Comparison of ENCODE assay signal across 12 cellular contexts in genomic region chr13:112574476-112575294, GRCh38. TPM values are rescaled to one million over a fixed set of nuclear protein-coding genes. Genes with fewer than 3 reads are reported as not detected.
DNase-seq lines count a peak whose midpoint lies in the region; ATAC-seq and TF ChIP-seq lines count a peak whose summit lies in the region.
"Had no signal": no experiment of that assay in that cellular context is flagged by ENCODE, and none has a peak within 500 bp of the region (broad histone marks: within the 10 kb centered on the region; RNA-seq: fewer than 3 reads in every experiment).

No MANE protein-coding gene starts in this region.

- H3K27me3 ChIP-seq in thyroid gland: no peaks in the 10 kb centered on the region
- H3K27me3 ChIP-seq: SJCRH30 had no signal

- H3K27ac Mint-ChIP-seq in activated CD4-positive, alpha-beta memory T cell treated with anti-CD3 and anti-CD28 coated beads for 36 hours: peak overlapping the region; percentile 63
- no peak overlapping the region for H3K27ac Mint-ChIP-seq in activated CD4-positive, alpha-beta memory T cell treated with anti-CD3 and anti-CD28 coated beads, Interleukin-2, amount 10 ng/mL, durations not matched to agents 7 days and 5 days
- peak overlapping the region; percentile 67 for H3K27ac Mint-ChIP-seq in T-helper 17 cell
- peak overlapping the region in 5 of 6 donors; percentile 14 to 70 (median 21) for H3K27ac Mint-ChIP-seq in immature natural killer cell
- H3K27ac Mint-ChIP-seq in Calu3 (ENCODE audit: unreplicated experiment): no peak overlapping the region

- no peak overlapping the region for H3K4me3 ChIP-seq in thyroid gland (replicated peaks in 1 of 3)
- H3K4me3 ChIP-seq: SJCRH30 had no signal

- peaks cover 33 to 35% of the 10 kb centered on the region in 2 donors for H3K4me1 ChIP-seq in thyroid gland
- H3K4me1 ChIP-seq: SJCRH30 had no signal

- H3K4me1 Mint-ChIP-seq in activated CD4-positive, alpha-beta memory T cell treated with anti-CD3 and anti-CD28 coated beads for 36 hours (ENCODE audit: low read depth): peaks cover 68% of the 10 kb centered on the region
- peaks cover 40% of the 10 kb centered on the region for H3K4me1 Mint-ChIP-seq in activated CD4-positive, alpha-beta memory T cell treated with anti-CD3 and anti-CD28 coated beads, Interleukin-2, amount 10 ng/mL, durations not matched to agents 7 days and 5 days
- peaks cover 47% of the 10 kb centered on the region for H3K4me1 Mint-ChIP-seq in T-helper 17 cell
- peaks cover 49 to 75% of the 10 kb centered on the region in 2 donors for H3K4me1 Mint-ChIP-seq in immature natural killer cell
- no peaks in the 10 kb centered on the region for H3K4me1 Mint-ChIP-seq in Calu3 (ENCODE audit: low read depth, unreplicated experiment)

- DNase-seq in activated CD4-positive, alpha-beta memory T cell treated with anti-CD3 and anti-CD28 coated beads for 36 hours: no peak
- DNase-seq in activated CD4-positive, alpha-beta memory T cell treated with anti-CD3 and anti-CD28 coated beads, Interleukin-2, amount 10 ng/mL, durations not matched to agents 7 days and 5 days: no peak
- no peak for DNase-seq in T-helper 17 cell
- no peak for DNase-seq in immature natural killer cell
- DNase-seq in thyroid gland: no peak
- DNase-seq in Calu3: no peak
- no peak for DNase-seq in NCI-H446 (lab: John Stamatoyannopoulos, UW)
- DNase-seq in stimulated activated CD4-positive, alpha-beta T cell treated with anti-CD3 and anti-CD28 coated beads, Interleukin-4, amount 100 ng/mL, for 24 hours: no peak
- DNase-seq: activated CD8-positive, alpha-beta memory T cell treated with anti-CD3 and anti-CD28 coated beads for 24 hours; NCI-H446 treated with DMSO at 0.1 percent for 48 hours; SJCRH30; stimulated activated CD4-positive, alpha-beta T cell treated with anti-CD3 and anti-CD28 coated beads, Interleukin-15, amount 100 ng/mL, for 24 hours had no signal

- no peak for TF ChIP-seq CTCF in thyroid gland (IDR thresholded peaks at IDR 0.05)
- TF ChIP-seq CTCF in Calu3 (IDR thresholded peaks at IDR 0.05; ENCODE audit: unreplicated experiment): no peak

- no peak for ATAC-seq in T-helper 17 cell

- no peaks in the 10 kb centered on the region for H3K27me3 Mint-ChIP-seq in activated CD4-positive, alpha-beta memory T cell treated with anti-CD3 and anti-CD28 coated beads for 36 hours
- no peaks in the 10 kb centered on the region for H3K27me3 Mint-ChIP-seq in activated CD4-positive, alpha-beta memory T cell treated with anti-CD3 and anti-CD28 coated beads, Interleukin-2, amount 10 ng/mL, durations not matched to agents 7 days and 5 days
- no peaks in the 10 kb centered on the region for H3K27me3 Mint-ChIP-seq in T-helper 17 cell
- no peaks in the 10 kb centered on the region for H3K27me3 Mint-ChIP-seq in immature natural killer cell (ENCODE audit: low read depth in 3 of 3)
- H3K27me3 Mint-ChIP-seq in Calu3 (ENCODE audit: unreplicated experiment): no peaks in the 10 kb centered on the region

- TF ChIP-seq POLR2A in thyroid gland (IDR thresholded peaks at IDR 0.05): no peak

- POLR2A ChIA-PET in activated CD4-positive, alpha-beta memory T cell treated with anti-CD3 and anti-CD28 coated beads for 36 hours (lab: Charles Lee): no interaction called here
- POLR2A ChIA-PET in activated CD4-positive, alpha-beta memory T cell treated with anti-CD3 and anti-CD28 coated beads, Interleukin-2, amount 10 ng/mL, durations not matched to agents 7 days and 5 days (lab: Charles Lee): no interaction called here

- H3K9me3 Mint-ChIP-seq in activated CD4-positive, alpha-beta memory T cell treated with anti-CD3 and anti-CD28 coated beads for 36 hours: peaks cover 5% of the 10 kb centered on the region
- peaks cover 10% of the 10 kb centered on the region for H3K9me3 Mint-ChIP-seq in activated CD4-positive, alpha-beta memory T cell treated with anti-CD3 and anti-CD28 coated beads, Interleukin-2, amount 10 ng/mL, durations not matched to agents 7 days and 5 days
- H3K9me3 Mint-ChIP-seq in immature natural killer cell (no peaks in the 10 kb centered on the region), Calu3 (ENCODE audit: low read depth, unreplicated experiment) (peaks cover 2% of the 10 kb centered on the region)

- no TSS peak for BruUV-seq in Calu3 (replicated peaks; lab: Mats Ljungman, UMichigan)

- H3K9me3 ChIP-seq in T-helper 17 cell (ENCODE audit: control insufficient read depth, low read length, poor library complexity, severe bottlenecking): no peaks in the 10 kb centered on the region
- H3K9me3 ChIP-seq in thyroid gland: no peaks in the 10 kb centered on the region

- WGBS in thyroid gland, 2 donors: 69 to 73% methylated on average over 6 of the region's 6 CpGs

- no peaks in the 10 kb centered on the region for H3K36me3 ChIP-seq in thyroid gland
- H3K36me3 ChIP-seq: SJCRH30 had no signal

- H3K4me3 Mint-ChIP-seq in activated CD4-positive, alpha-beta memory T cell treated with anti-CD3 and anti-CD28 coated beads for 36 hours: no peak overlapping the region
- H3K4me3 Mint-ChIP-seq in activated CD4-positive, alpha-beta memory T cell treated with anti-CD3 and anti-CD28 coated beads, Interleukin-2, amount 10 ng/mL, durations not matched to agents 7 days and 5 days: no peak overlapping the region
- no peak overlapping the region for H3K4me3 Mint-ChIP-seq in T-helper 17 cell
- H3K4me3 Mint-ChIP-seq in immature natural killer cell: peak overlapping the region in 4 of 5 donors; percentile 3 to 22 (median 12)
- no peak overlapping the region for H3K4me3 Mint-ChIP-seq in Calu3 (ENCODE audit: low read depth, unreplicated experiment)

- CTCF ChIA-PET in activated CD4-positive, alpha-beta memory T cell treated with anti-CD3 and anti-CD28 coated beads for 36 hours (lab: Charles Lee): interaction anchor here (1.2 kb wide), 1 partner anchor 31 kb away, joined by 4 read pairs; no protein-coding TSS in a partner anchor
- CTCF ChIA-PET in activated CD4-positive, alpha-beta memory T cell treated with anti-CD3 and anti-CD28 coated beads, Interleukin-2, amount 10 ng/mL, durations not matched to agents 7 days and 5 days (lab: Charles Lee): interaction anchor here (1.4 kb wide), 1 partner anchor 31 kb away, joined by 3 read pairs; no protein-coding TSS in a partner anchor
- CTCF ChIA-PET in Calu3 (lab: Charles Lee): no interaction called here

- H3K27ac ChIP-seq in thyroid gland: peak overlapping the region in 2 of 3 donors; percentile 29 to 38
- H3K27ac ChIP-seq: SJCRH30 had no signal

- intact Hi-C loops in activated CD4-positive, alpha-beta memory T cell treated with anti-CD3 and anti-CD28 coated beads for 36 hours (cut with micrococcal nuclease): no loop called here
- intact Hi-C loops in thyroid gland (cut with DNase I) (no loop called here), Calu3 (cut with micrococcal nuclease; ENCODE audit: unreplicated experiment) (no loop called here)

- peaks cover 11% of the 10 kb centered on the region for H3K36me3 Mint-ChIP-seq in activated CD4-positive, alpha-beta memory T cell treated with anti-CD3 and anti-CD28 coated beads for 36 hours
- peaks cover 22% of the 10 kb centered on the region for H3K36me3 Mint-ChIP-seq in activated CD4-positive, alpha-beta memory T cell treated with anti-CD3 and anti-CD28 coated beads, Interleukin-2, amount 10 ng/mL, durations not matched to agents 7 days and 5 days (ENCODE audit: low read depth)
- peaks cover 3% of the 10 kb centered on the region for H3K36me3 Mint-ChIP-seq in T-helper 17 cell (ENCODE audit: low read depth)
- H3K36me3 Mint-ChIP-seq in immature natural killer cell: peaks cover 0 to 16% (median 0%) of the 10 kb centered on the region in 3 donors
- H3K36me3 Mint-ChIP-seq in Calu3 (ENCODE audit: insufficient read depth, unreplicated experiment): no peaks in the 10 kb centered on the region

RNA-seq across cellular contexts. Expression of gene TUBGCP3, which starts 13.3 kb away (rescaled TPM):
- total RNA-seq in activated CD4-positive, alpha-beta memory T cell treated with anti-CD3 and anti-CD28 coated beads for 36 hours: 10 to 100 TPM; 51.7 to 53.7 TPM
- 10 to 100 TPM; 56.9 to 57.4 TPM for total RNA-seq in activated CD4-positive, alpha-beta memory T cell treated with anti-CD3 and anti-CD28 coated beads, Interleukin-2, amount 10 ng/mL, durations not matched to agents 7 days and 5 days
- total RNA-seq in T-helper 17 cell (10 to 100 TPM; 34.5 to 35.3 TPM), thyroid gland (10 to 100 TPM; 27.4 to 49.1 (median 36.0) TPM), Calu3 (2022) (13.7 and 16.1 TPM in 2 replicates)
- polyA plus RNA-seq in immature natural killer cell: 10 to 100 TPM; 12.3 to 20.5 (median 18.3) TPM

Comparison
In these comparisons a context has a peak if more than half of its experiments do, and no peak if none do; other contexts are left out.
1. H3K27ac Mint-ChIP-seq: peak in activated CD4-positive, alpha-beta memory T cell treated with anti-CD3 and anti-CD28 coated beads for 36 hours (single experiment), T-helper 17 cell (single experiment) and immature natural killer cell (5 of 6); none in activated CD4-positive, alpha-beta memory T cell treated with anti-CD3 and anti-CD28 coated beads, Interleukin-2, amount 10 ng/mL, durations not matched to agents 7 days and 5 days (single experiment) and Calu3 (single experiment).
2. H3K4me3 Mint-ChIP-seq: peak in immature natural killer cell (4 of 5); none in activated CD4-positive, alpha-beta memory T cell treated with anti-CD3 and anti-CD28 coated beads for 36 hours (single experiment), activated CD4-positive, alpha-beta memory T cell treated with anti-CD3 and anti-CD28 coated beads, Interleukin-2, amount 10 ng/mL, durations not matched to agents 7 days and 5 days (single experiment), T-helper 17 cell (single experiment) and Calu3 (single experiment).